In genomic region chr11:75653532-75653931, GRCh38 we compare ENCODE assay signal across 19 cellular contexts. TPM values are rescaled to one million over a fixed set of nuclear protein-coding genes. Genes with fewer than 3 reads are reported as not detected.
A peak's percentile ranks its signal among the peaks of the same experiment; 100 is the strongest.
DNase-seq lines count a peak whose midpoint lies in the region; ATAC-seq, FAIRE-seq and TF ChIP-seq lines count a peak whose summit lies in the region.
"Had no signal": no experiment of that assay in that cellular context is flagged by ENCODE, and none has a peak within 500 bp of the region (broad histone marks: within the 10 kb centered on the region; RNA-seq: fewer than 3 reads in every experiment).

No MANE protein-coding gene starts in this region.

- no peaks in the 10 kb centered on the region for H3K79me2 ChIP-seq in SK-N-SH (ENCODE audit: insufficient read depth)
- no peaks in the 10 kb centered on the region for H3K79me2 ChIP-seq in PC-3 (ENCODE audit: low read length)

- no peaks in the 10 kb centered on the region for H3K36me3 ChIP-seq in SK-N-SH (replicated peaks in 1 of 2; ENCODE audit: control insufficient read depth in 1 of 2, insufficient read depth in 2 of 2, low read length in 1 of 2)
- H3K36me3 ChIP-seq in PC-3 (ENCODE audit: low read depth, low read length), result no peaks in the 10 kb centered on the region
- H3K36me3 ChIP-seq in bronchial epithelial cell (ENCODE audit: control insufficient read depth, insufficient read depth, low read length), result no peaks in the 10 kb centered on the region
- no peaks in the 10 kb centered on the region for H3K36me3 ChIP-seq in left lung
- H3K36me3 ChIP-seq: BLaER1 had no signal

- peak overlapping the region in 1 of 2 experiments; percentile 84; a peak in 1 of 4 replicates for H3K27ac ChIP-seq in SK-N-SH (ENCODE audit: low read depth in 2 of 2, low read length in 1 of 2)
- peak overlapping the region; percentile 86 for H3K27ac ChIP-seq in PC-3 (ENCODE audit: low read length)
- no peak overlapping the region for H3K27ac ChIP-seq in left lung
- H3K27ac ChIP-seq: BLaER1, HL-60 had no signal

- no peak overlapping the region for H3K9ac ChIP-seq in SK-N-SH
- peak overlapping the region; percentile 27; the same call in 1 of the 2 replicates for H3K9ac ChIP-seq in PC-3 (ENCODE audit: low read length)
- H3K9ac ChIP-seq: BLaER1 had no signal

- DNase-seq in SK-N-SH (no peak), PC-3 (peak; percentile 76), bronchial epithelial cell (ENCODE audit: low read depth) (peak; percentile 27), left lung (no peak), NCI-H2171 treated with DMSO at 0.1 percent for 48 hours (lab: John Stamatoyannopoulos, UW) (no peak), kidney tubule cell (ENCODE audit: low spot score) (no peak)
- no peak for DNase-seq in stimulated activated CD4-positive, alpha-beta T cell treated with anti-CD3 and anti-CD28 coated beads, Interleukin-4, amount 100 ng/mL, for 4 hours
- DNase-seq: 8988T; Calu3; CD4-positive, alpha-beta memory T cell; HCEC 1CT had no signal

- H3K9me2 ChIP-seq in SK-N-SH (no peaks in the 10 kb centered on the region), PC-3 (replicated peaks; ENCODE audit: low read length) (no peaks in the 10 kb centered on the region)

- no peak for TF ChIP-seq CTCF in SK-N-SH (IDR thresholded peaks at IDR 0.05)
- no peak for TF ChIP-seq CTCF in PC-3 (conservative IDR thresholded peaks at IDR 0.05; ENCODE audit: low read depth, low read length)
- no peak for TF ChIP-seq CTCF in bronchial epithelial cell (IDR thresholded peaks at IDR 0.05; ENCODE audit: insufficient read depth, low read length, severe bottlenecking)
- TF ChIP-seq CTCF in left lung (IDR thresholded peaks at IDR 0.05), result no peak

- CTCF ChIA-PET in SK-N-SH (lab: Yijun Ruan, JAX) (no interaction called here), PC-3 (lab: Charles Lee) (no interaction called here)

- H4K20me1 ChIP-seq in SK-N-SH (ENCODE audit: insufficient read depth) (no peaks in the 10 kb centered on the region), PC-3 (ENCODE audit: low read length) (0 out of 2 replicates have a peak, but pooled peaks cover 3% of the 10 kb centered on the region)
- H4K20me1 ChIP-seq: BLaER1 had no signal

- H3K4me3 ChIP-seq in SK-N-SH (ENCODE audit: low read depth in 2 of 2, low read length in 1 of 2), result no peak overlapping the region
- H3K4me3 ChIP-seq in PC-3 (ENCODE audit: low read length), result peak overlapping the region; percentile 18; the same call in 1 of the 2 replicates
- H3K4me3 ChIP-seq in bronchial epithelial cell (ENCODE audit: low read depth, low read length), result no peak overlapping the region
- H3K4me3 ChIP-seq in left lung, result no peak overlapping the region
- H3K4me3 ChIP-seq: BLaER1 had no signal

- H3K27me3 ChIP-seq in SK-N-SH (ENCODE audit: insufficient read depth) (no peaks in the 10 kb centered on the region), PC-3 (ENCODE audit: low read length) (no peaks in the 10 kb centered on the region), bronchial epithelial cell (ENCODE audit: control insufficient read depth, insufficient read depth, low read length) (no peaks in the 10 kb centered on the region), left lung (no peaks in the 10 kb centered on the region)
- H3K27me3 ChIP-seq: BLaER1 had no signal

- no peak for TF ChIP-seq EP300 in SK-N-SH (IDR thresholded peaks at IDR 0.05; ENCODE audit: borderline replicate concordance in 1 of 2, low read depth in 1 of 2, low read length in 1 of 2)

- intact Hi-C loops in PC-3 (cut with micrococcal nuclease), result loop anchor here (1.0 kb wide), 1 partner anchor 49 kb away; no protein-coding TSS in a partner anchor
- intact Hi-C loops in left lung (cut with DNase I), result no loop called here

- TF ChIP-seq RAD21 in SK-N-SH (IDR thresholded peaks at IDR 0.05; ENCODE audit: low read length), result no peak

- 100% methylated on average over 1 of the region's 1 CpG for WGBS in SK-N-SH (ENCODE audit: low lambda C conversion rate)

- peaks cover 15% of the 10 kb centered on the region for H3F3A ChIP-seq in SK-N-SH (replicated peaks; ENCODE audit: insufficient read depth)
- peaks cover 15% of the 10 kb centered on the region for H3F3A ChIP-seq in PC-3 (ENCODE audit: low read length, unreplicated experiment)

- no peak for ATAC-seq in SK-N-SH treated with all-trans-retinoic acid at 6 μM for 48 hours
- peak; percentile 72 for ATAC-seq in PC-3
- ATAC-seq in left lung, result peak; percentile 57

- peak overlapping the region; percentile 15; the same call in 1 of the 2 replicates for H3K4me2 ChIP-seq in SK-N-SH
- H3K4me2 ChIP-seq in PC-3 (ENCODE audit: low read length), result peak overlapping the region; percentile 73
- H3K4me2 ChIP-seq: BLaER1 had no signal

- POLR2A ChIA-PET in SK-N-SH (lab: Yijun Ruan, JAX), result no interaction called here
- POLR2A ChIA-PET in PC-3 (lab: Charles Lee; ENCODE audit: unreplicated experiment), result no interaction called here

- H2AFZ ChIP-seq in SK-N-SH (ENCODE audit: low read depth) (no peak overlapping the region), PC-3 (ENCODE audit: low read length) (no peak overlapping the region)

- BruUV-seq in PC-3 (replicated peaks; lab: Mats Ljungman, UMichigan), result no TSS peak

- FAIRE-seq in bronchial epithelial cell (lab: Jason Lieb, UNC), result no peak
- FAIRE-seq: G401.6, GM19239, H54 had no signal

- H3K9me3 ChIP-seq in SK-N-SH (no peaks in the 10 kb centered on the region), PC-3 (ENCODE audit: low read length) (no peaks in the 10 kb centered on the region), left lung (no peaks in the 10 kb centered on the region)
- H3K9me3 ChIP-seq: BLaER1 had no signal

- H3K4me1 ChIP-seq in SK-N-SH (ENCODE audit: control insufficient read depth in 1 of 2, insufficient read depth in 2 of 2, low read depth in 1 of 2, low read length in 1 of 2), result peaks cover 15 to 28% of the 10 kb centered on the region in 2 experiments
- H3K4me1 ChIP-seq in PC-3 (ENCODE audit: insufficient read depth, low read length), result peaks cover 39% of the 10 kb centered on the region
- H3K4me1 ChIP-seq in left lung, result no peaks in the 10 kb centered on the region
- H3K4me1 ChIP-seq: BLaER1 had no signal

TF ChIP-seq in SK-N-SH, 30 proteins besides CTCF, POLR2A, EP300 and RAD21:
- TF ChIP-seq, protein P1, sequence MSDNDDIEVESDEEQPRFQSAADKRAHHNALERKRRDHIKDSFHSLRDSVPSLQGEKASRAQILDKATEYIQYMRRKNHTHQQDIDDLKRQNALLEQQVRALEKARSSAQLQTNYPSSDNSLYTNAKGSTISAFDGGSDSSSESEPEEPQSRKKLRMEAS (IDR thresholded peaks at IDR 0.05; ENCODE audit: low read depth), result no peak
- no peak for TF ChIP-seq MEF2A (IDR thresholded peaks at IDR 0.05; ENCODE audit: borderline replicate concordance, low read depth)

TF ChIP-seq in SK-N-SH treated with all-trans-retinoic acid at 6 μM for 48 hours, 23 proteins besides CTCF, POLR2A, EP300 and RAD21:
- TF ChIP-seq CREB5 (CRISPR knock-in tag; IDR thresholded peaks at IDR 0.05; ENCODE audit: low read depth) (no peak), TOX (CRISPR knock-in tag; IDR thresholded peaks at IDR 0.05; ENCODE audit: borderline replicate concordance) (no peak), ARNTL (CRISPR knock-in tag; IDR thresholded peaks at IDR 0.05; ENCODE audit: borderline replicate concordance, low read depth) (no peak), SNAI2 (CRISPR knock-in tag; IDR thresholded peaks at IDR 0.05) (no peak), RARB (CRISPR knock-in tag; IDR thresholded peaks at IDR 0.05) (no peak), ISL1 (CRISPR knock-in tag; IDR thresholded peaks at IDR 0.05) (no peak), ZFP30 (CRISPR knock-in tag; IDR thresholded peaks at IDR 0.05) (no peak), CSDC2 (CRISPR knock-in tag; IDR thresholded peaks at IDR 0.05) (no peak), TCF4 (CRISPR knock-in tag; IDR thresholded peaks at IDR 0.05; ENCODE audit: borderline replicate concordance) (no peak)

RNA-seq across cellular contexts. Expression of gene MAP6, which starts 15.3 kb away (rescaled TPM):
- 11.1 and 13.1 TPM in 2 replicates for polyA plus RNA-seq in SK-N-SH (2012; rRNA removed)
- 7.3 and 9.7 TPM in 2 replicates for polyA plus RNA-seq in SK-N-SH (2012; cell fraction: cytosol; rRNA removed)
- 35.8 and 41.5 TPM in 2 replicates for polyA plus RNA-seq in SK-N-SH (2012; cell fraction: nucleus; rRNA removed)
- total RNA-seq in PC-3 (2014; rRNA removed) (0.47 and 1.3 TPM in 2 replicates), bronchial epithelial cell (0.13 TPM in 1 of 2 replicates, not detected in the other), left lung (1 to 10 TPM; 5.9 to 6.6 TPM)
- total RNA-seq: A673; Calu3; CD4-positive, alpha-beta memory T cell had no signal
- polyA plus RNA-seq: CD14-positive monocyte; CD4-positive, alpha-beta memory T cell had no signal

Comparison
In these comparisons a context has a peak if more than half of its experiments do, and no peak if none do; other contexts are left out.
1. DNase-seq: peak in PC-3 (single experiment) and bronchial epithelial cell (single experiment); none in SK-N-SH (single experiment), left lung (0 of 2), NCI-H2171 treated with DMSO at 0.1 percent for 48 hours (single experiment), stimulated activated CD4-positive, alpha-beta T cell treated with anti-CD3 and anti-CD28 coated beads, Interleukin-4, amount 100 ng/mL, for 4 hours (0 of 2) and kidney tubule cell (single experiment).